Comparison of ENCODE assay signal across 1 cellular context in the genomic region with DNA sequence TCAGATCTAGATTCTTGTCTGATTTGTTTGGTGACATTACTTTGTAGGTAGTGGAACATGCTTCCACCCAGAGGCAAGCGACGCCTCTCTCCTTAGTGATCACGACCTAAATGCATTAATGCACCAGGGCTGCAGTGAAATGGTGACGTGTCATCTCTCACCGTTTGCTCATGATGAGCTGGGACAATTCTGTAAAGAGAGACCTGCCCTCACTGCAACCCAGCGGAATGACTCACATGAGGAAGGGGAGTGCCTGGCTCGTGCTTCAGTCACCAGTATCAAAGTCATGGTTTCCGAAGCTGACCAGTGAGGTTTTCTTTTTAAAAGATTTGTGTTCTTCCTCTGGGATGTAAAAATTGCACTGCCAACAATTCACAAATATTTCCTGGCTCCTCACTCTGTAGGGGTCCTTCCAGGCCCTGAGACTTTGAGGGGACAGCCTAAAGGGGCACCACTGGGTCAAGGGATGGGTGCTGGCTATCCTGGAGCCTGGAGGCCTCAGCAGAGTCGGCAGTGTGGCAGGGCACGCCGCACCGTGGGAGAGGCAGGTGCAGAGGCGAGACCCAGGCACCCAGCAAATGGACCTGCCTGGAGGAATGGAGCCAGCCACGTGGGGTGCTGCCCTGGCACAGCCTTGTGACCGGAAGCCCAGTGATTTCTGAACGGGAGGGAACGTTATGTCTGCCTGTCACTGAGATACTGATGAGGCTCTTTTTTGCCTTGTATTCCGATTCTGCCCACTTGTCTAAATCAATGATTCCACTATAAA.
A peak's percentile ranks its signal among the peaks of the same experiment; 100 is the strongest.
TF ChIP-seq lines count a peak whose summit lies in the region.

No MANE protein-coding gene starts in this region.

TF ChIP-seq in K562, 482 proteins besides CTCF, POLR2A, EP300 and RAD21:
- no peak for TF ChIP-seq GTF2E2 (tag; IDR thresholded peaks at IDR 0.05)
- no peak for TF ChIP-seq KLF13 (tag; IDR thresholded peaks at IDR 0.05; ENCODE audit: borderline replicate concordance, low read depth)
- TF ChIP-seq CREM (IDR thresholded peaks at IDR 0.05; ENCODE audit: low read depth) = peak; percentile 24; the same call in 1 of the 2 replicates
- TF ChIP-seq, protein P1, sequence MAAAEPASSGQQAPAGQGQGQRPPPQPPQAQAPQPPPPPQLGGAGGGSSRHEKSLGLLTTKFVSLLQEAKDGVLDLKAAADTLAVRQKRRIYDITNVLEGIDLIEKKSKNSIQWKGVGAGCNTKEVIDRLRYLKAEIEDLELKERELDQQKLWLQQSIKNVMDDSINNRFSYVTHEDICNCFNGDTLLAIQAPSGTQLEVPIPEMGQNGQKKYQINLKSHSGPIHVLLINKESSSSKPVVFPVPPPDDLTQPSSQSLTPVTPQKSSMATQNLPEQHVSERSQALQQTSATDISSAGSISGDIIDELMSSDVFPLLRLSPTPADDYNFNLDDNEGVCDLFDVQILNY (CRISPR knock-in tag; IDR thresholded peaks at IDR 0.05) = no peak
- TF ChIP-seq, protein P2, sequence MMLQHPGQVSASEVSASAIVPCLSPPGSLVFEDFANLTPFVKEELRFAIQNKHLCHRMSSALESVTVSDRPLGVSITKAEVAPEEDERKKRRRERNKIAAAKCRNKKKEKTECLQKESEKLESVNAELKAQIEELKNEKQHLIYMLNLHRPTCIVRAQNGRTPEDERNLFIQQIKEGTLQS (IDR thresholded peaks at IDR 0.05) = peak; percentile 70
- TF ChIP-seq, protein P2 (CRISPR knock-in tag; conservative IDR thresholded peaks at IDR 0.05) = no peak
- peak; percentile 62 for TF ChIP-seq JUN (IDR thresholded peaks at IDR 0.05; ENCODE audit: borderline replicate concordance, low read depth, low read length)
- no peak for TF ChIP-seq JUN (CRISPR knock-in tag; IDR thresholded peaks at IDR 0.05; ENCODE audit: borderline replicate concordance)
- TF ChIP-seq, protein P3, sequence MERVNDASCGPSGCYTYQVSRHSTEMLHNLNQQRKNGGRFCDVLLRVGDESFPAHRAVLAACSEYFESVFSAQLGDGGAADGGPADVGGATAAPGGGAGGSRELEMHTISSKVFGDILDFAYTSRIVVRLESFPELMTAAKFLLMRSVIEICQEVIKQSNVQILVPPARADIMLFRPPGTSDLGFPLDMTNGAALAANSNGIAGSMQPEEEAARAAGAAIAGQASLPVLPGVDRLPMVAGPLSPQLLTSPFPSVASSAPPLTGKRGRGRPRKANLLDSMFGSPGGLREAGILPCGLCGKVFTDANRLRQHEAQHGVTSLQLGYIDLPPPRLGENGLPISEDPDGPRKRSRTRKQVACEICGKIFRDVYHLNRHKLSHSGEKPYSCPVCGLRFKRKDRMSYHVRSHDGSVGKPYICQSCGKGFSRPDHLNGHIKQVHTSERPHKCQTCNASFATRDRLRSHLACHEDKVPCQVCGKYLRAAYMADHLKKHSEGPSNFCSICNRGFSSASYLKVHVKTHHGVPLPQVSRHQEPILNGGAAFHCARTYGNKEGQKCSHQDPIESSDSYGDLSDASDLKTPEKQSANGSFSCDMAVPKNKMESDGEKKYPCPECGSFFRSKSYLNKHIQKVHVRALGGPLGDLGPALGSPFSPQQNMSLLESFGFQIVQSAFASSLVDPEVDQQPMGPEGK (CRISPR knock-in tag; IDR thresholded peaks at IDR 0.05; ENCODE audit: borderline replicate concordance) = no peak
- TF ChIP-seq, protein P4, sequence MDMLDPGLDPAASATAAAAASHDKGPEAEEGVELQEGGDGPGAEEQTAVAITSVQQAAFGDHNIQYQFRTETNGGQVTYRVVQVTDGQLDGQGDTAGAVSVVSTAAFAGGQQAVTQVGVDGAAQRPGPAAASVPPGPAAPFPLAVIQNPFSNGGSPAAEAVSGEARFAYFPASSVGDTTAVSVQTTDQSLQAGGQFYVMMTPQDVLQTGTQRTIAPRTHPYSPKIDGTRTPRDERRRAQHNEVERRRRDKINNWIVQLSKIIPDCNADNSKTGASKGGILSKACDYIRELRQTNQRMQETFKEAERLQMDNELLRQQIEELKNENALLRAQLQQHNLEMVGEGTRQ (CRISPR knock-in tag; IDR thresholded peaks at IDR 0.05) = no peak
- TF ChIP-seq, protein P5, sequence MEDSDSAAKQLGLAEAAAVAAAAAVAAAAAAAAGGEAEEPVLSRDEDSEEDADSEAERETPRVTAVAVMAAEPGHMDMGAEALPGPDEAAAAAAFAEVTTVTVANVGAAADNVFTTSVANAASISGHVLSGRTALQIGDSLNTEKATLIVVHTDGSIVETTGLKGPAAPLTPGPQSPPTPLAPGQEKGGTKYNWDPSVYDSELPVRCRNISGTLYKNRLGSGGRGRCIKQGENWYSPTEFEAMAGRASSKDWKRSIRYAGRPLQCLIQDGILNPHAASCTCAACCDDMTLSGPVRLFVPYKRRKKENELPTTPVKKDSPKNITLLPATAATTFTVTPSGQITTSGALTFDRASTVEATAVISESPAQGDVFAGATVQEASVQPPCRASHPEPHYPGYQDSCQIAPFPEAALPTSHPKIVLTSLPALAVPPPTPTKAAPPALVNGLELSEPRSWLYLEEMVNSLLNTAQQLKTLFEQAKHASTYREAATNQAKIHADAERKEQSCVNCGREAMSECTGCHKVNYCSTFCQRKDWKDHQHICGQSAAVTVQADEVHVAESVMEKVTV (CRISPR knock-in tag; IDR thresholded peaks at IDR 0.05) = no peak
- TF ChIP-seq, protein P6, sequence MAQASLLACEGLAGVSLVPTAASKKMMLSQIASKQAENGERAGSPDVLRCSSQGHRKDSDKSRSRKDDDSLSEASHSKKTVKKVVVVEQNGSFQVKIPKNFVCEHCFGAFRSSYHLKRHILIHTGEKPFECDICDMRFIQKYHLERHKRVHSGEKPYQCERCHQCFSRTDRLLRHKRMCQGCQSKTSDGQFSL (CRISPR knock-in tag; IDR thresholded peaks at IDR 0.05) = no peak
- TF ChIP-seq, protein P6 (tag; IDR thresholded peaks at IDR 0.05) = no peak
- peak; percentile 74; the same call in 1 of the 2 replicates for TF ChIP-seq JUND (IDR thresholded peaks at IDR 0.05; ENCODE audit: borderline replicate concordance, low read depth, low read length)
- TF ChIP-seq JUND (tag; IDR thresholded peaks at IDR 0.05; ENCODE audit: borderline replicate concordance, low read depth, low read length) = no peak
- TF ChIP-seq FOSL1 (tag; conservative IDR thresholded peaks at IDR 0.05) = peak; percentile 84
- peak; percentile 81 for TF ChIP-seq BHLHE40 (IDR thresholded peaks at IDR 0.05; ENCODE audit: low read length)
- TF ChIP-seq, protein P7, sequence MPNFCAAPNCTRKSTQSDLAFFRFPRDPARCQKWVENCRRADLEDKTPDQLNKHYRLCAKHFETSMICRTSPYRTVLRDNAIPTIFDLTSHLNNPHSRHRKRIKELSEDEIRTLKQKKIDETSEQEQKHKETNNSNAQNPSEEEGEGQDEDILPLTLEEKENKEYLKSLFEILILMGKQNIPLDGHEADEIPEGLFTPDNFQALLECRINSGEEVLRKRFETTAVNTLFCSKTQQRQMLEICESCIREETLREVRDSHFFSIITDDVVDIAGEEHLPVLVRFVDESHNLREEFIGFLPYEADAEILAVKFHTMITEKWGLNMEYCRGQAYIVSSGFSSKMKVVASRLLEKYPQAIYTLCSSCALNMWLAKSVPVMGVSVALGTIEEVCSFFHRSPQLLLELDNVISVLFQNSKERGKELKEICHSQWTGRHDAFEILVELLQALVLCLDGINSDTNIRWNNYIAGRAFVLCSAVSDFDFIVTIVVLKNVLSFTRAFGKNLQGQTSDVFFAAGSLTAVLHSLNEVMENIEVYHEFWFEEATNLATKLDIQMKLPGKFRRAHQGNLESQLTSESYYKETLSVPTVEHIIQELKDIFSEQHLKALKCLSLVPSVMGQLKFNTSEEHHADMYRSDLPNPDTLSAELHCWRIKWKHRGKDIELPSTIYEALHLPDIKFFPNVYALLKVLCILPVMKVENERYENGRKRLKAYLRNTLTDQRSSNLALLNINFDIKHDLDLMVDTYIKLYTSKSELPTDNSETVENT (CRISPR knock-in tag; IDR thresholded peaks at IDR 0.05) = no peak
- no peak for TF ChIP-seq KDM2B (CRISPR knock-in tag; IDR thresholded peaks at IDR 0.05)
- TF ChIP-seq, protein P8, sequence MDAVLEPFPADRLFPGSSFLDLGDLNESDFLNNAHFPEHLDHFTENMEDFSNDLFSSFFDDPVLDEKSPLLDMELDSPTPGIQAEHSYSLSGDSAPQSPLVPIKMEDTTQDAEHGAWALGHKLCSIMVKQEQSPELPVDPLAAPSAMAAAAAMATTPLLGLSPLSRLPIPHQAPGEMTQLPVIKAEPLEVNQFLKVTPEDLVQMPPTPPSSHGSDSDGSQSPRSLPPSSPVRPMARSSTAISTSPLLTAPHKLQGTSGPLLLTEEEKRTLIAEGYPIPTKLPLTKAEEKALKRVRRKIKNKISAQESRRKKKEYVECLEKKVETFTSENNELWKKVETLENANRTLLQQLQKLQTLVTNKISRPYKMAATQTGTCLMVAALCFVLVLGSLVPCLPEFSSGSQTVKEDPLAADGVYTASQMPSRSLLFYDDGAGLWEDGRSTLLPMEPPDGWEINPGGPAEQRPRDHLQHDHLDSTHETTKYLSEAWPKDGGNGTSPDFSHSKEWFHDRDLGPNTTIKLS (IDR thresholded peaks at IDR 0.05; ENCODE audit: borderline replicate concordance, low read depth) = 0 out of 2 replicates have a peak, but pooled peaks have one; percentile 37
